ENCODE assay signal across 12 cellular contexts in genomic region chr4:173537628-173538147, GRCh38. TPM values are rescaled to one million over a fixed set of nuclear protein-coding genes. Genes with fewer than 3 reads are reported as not detected.
DNase-seq lines count a peak whose midpoint lies in the region; ATAC-seq, FAIRE-seq and TF ChIP-seq lines count a peak whose summit lies in the region.
"Had no signal": no experiment of that assay in that cellular context is flagged by ENCODE, and none has a peak within 500 bp of the region (broad histone marks: within the 10 kb centered on the region; RNA-seq: fewer than 3 reads in every experiment).

No MANE protein-coding gene starts in this region.

- peak in 1 of 2 donors; percentile 36 for ATAC-seq in naive B cell (ENCODE audit: low read depth in 2 of 2)
- no peak for ATAC-seq in mucosa of descending colon
- ATAC-seq in GM21423 (IDR thresholded peaks at IDR 0.05; ENCODE audit: unreplicated experiment): no peak

- intact Hi-C loops in breast epithelium (cut with DNase I; ENCODE audit: low total_unique reads) (no loop called here), mammary epithelial cell (cut with micrococcal nuclease) (no loop called here), endothelial cell of umbilical vein (cut with micrococcal nuclease) (no loop called here), vagina (cut with DNase I) (no loop called here), mucosa of descending colon (cut with DNase I, micrococcal nuclease) (no loop called here)

- TF ChIP-seq POLR2A in breast epithelium (IDR thresholded peaks at IDR 0.05) (no peak), endothelial cell of umbilical vein (IDR thresholded peaks at IDR 0.05; ENCODE audit: low read depth, low read length) (no peak), vagina (IDR thresholded peaks at IDR 0.05) (no peak)

- no peak overlapping the region for H3K27ac Mint-ChIP-seq in naive B cell

- H4K20me1 ChIP-seq in mammary epithelial cell (ENCODE audit: insufficient read depth, low read length): no peaks in the 10 kb centered on the region
- H4K20me1 ChIP-seq in endothelial cell of umbilical vein (replicated peaks; ENCODE audit: control insufficient read depth, extremely low read depth, insufficient read depth, low read length): no peaks in the 10 kb centered on the region

- no peaks in the 10 kb centered on the region for H3K4me1 ChIP-seq in breast epithelium
- H3K4me1 ChIP-seq in mammary epithelial cell (ENCODE audit: insufficient read depth, low read length): no peaks in the 10 kb centered on the region
- no peaks in the 10 kb centered on the region for H3K4me1 ChIP-seq in endothelial cell of umbilical vein (ENCODE audit: control insufficient read depth, extremely low read depth, insufficient read depth, low read length)
- peaks cover 9% of the 10 kb centered on the region for H3K4me1 ChIP-seq in vagina
- H3K4me1 ChIP-seq in mucosa of descending colon (ENCODE audit: low read depth): peaks cover 12% of the 10 kb centered on the region

- CTCF ChIA-PET in mammary epithelial cell (lab: Charles Lee; ENCODE audit: low non-redundant PET): no interaction called here
- CTCF ChIA-PET in endothelial cell of umbilical vein (lab: Charles Lee): no interaction called here
- CTCF ChIA-PET in HEK293T (lab: Yijun Ruan, JAX): no interaction called here

- FAIRE-seq in endothelial cell of umbilical vein (lab: Jason Lieb, UNC): no peak
- FAIRE-seq: GM12891 had no signal

- H3K27ac ChIP-seq in breast epithelium: peak overlapping the region in 1 of 2 donors; percentile 57
- no peak overlapping the region for H3K27ac ChIP-seq in mammary epithelial cell (ENCODE audit: insufficient read depth, low read depth, low read length)
- no peak overlapping the region for H3K27ac ChIP-seq in endothelial cell of umbilical vein (ENCODE audit: insufficient read depth, low read depth, low read length)
- peak overlapping the region; percentile 65 for H3K27ac ChIP-seq in vagina

- H3K36me3 Mint-ChIP-seq in naive B cell: peaks cover 5 to 30% of the 10 kb centered on the region in 2 donors

- H3K4me3 ChIP-seq in breast epithelium (peak overlapping the region; percentile 37 to 66 (median 50)), mammary epithelial cell (replicated peaks in 1 of 3; ENCODE audit: insufficient read depth in 1 of 3, low read depth in 2 of 3, low read length in 3 of 3) (no peak overlapping the region), endothelial cell of umbilical vein (replicated peaks in 1 of 3; ENCODE audit: insufficient read depth in 1 of 3, low read depth in 1 of 3, low read length in 3 of 3) (no peak overlapping the region), vagina (peak overlapping the region; percentile 39 to 45), mucosa of descending colon (no peak overlapping the region)
- H3K4me3 ChIP-seq: body of pancreas had no signal

- H3K27me3 ChIP-seq in breast epithelium (peaks cover 0 to 77% of the 10 kb centered on the region in 2 donors), mammary epithelial cell (ENCODE audit: insufficient read depth, low read length) (peaks cover 53% of the 10 kb centered on the region), endothelial cell of umbilical vein (ENCODE audit: control insufficient read depth in 2 of 2, insufficient read depth in 2 of 2, low read length in 2 of 2) (peaks cover 70 to 90% of the 10 kb centered on the region in 2 experiments), vagina (no peaks in the 10 kb centered on the region)
- H3K27me3 ChIP-seq: body of pancreas had no signal

- 47% methylated on average over 18 of the region's 20 CpGs for WGBS in mammary epithelial cell (ENCODE audit: low coverage, missing lambda C conversion rate)

- H3K79me2 ChIP-seq in mammary epithelial cell (ENCODE audit: insufficient read depth, low read length) (no peaks in the 10 kb centered on the region), endothelial cell of umbilical vein (ENCODE audit: control insufficient read depth, insufficient read depth, low read length) (no peaks in the 10 kb centered on the region)

- peaks cover 9 to 15% (median 11%) of the 10 kb centered on the region in 3 donors for H3K4me1 Mint-ChIP-seq in naive B cell

- peaks cover 76 to 79% (median 77%) of the 10 kb centered on the region in 3 donors for H3K27me3 Mint-ChIP-seq in naive B cell

- no peak overlapping the region for H3K9ac ChIP-seq in mammary epithelial cell (ENCODE audit: insufficient read depth, low read length)
- no peak overlapping the region for H3K9ac ChIP-seq in endothelial cell of umbilical vein (replicated peaks; ENCODE audit: extremely low read depth, insufficient read depth, low read length)

- H3K9me1 ChIP-seq in endothelial cell of umbilical vein (replicated peaks; ENCODE audit: control insufficient read depth, extremely low read depth, insufficient read depth, low read length): no peaks in the 10 kb centered on the region

- POLR2A ChIA-PET in endothelial cell of umbilical vein (lab: Charles Lee) (no interaction called here), HEK293T (lab: Yijun Ruan, JAX) (interaction anchor here (2.0 kb wide), 1 partner anchor 10 kb away, joined by 9 read pairs; no protein-coding TSS in a partner anchor)

- in situ Hi-C loops in mammary epithelial cell (cut with MboI; ENCODE audit: low sequenced_read_pairs in 2 of 2): no loop called here

- H2AFZ ChIP-seq in mammary epithelial cell (ENCODE audit: low read depth, low read length) (no peak overlapping the region), endothelial cell of umbilical vein (ENCODE audit: low read depth, low read length) (no peak overlapping the region)

- peak overlapping the region in 7 of 8 donors; percentile 26 to 85 (median 80) for H3K4me3 Mint-ChIP-seq in naive B cell

- DNase-seq in breast epithelium (ENCODE audit: low spot score in 2 of 2) (no peak), mammary epithelial cell (no peak), endothelial cell of umbilical vein (ENCODE audit: low read depth, low spot score) (no peak), naive B cell (no peak), vagina (ENCODE audit: extremely low spot score in 2 of 2) (no peak), mucosa of descending colon (no peak), HEK293T (ENCODE audit: extremely low spot score) (no peak)
- DNase-seq: activated CD4-positive, CD25-positive, alpha-beta regulatory T cell treated with anti-CD3 and anti-CD28 coated beads, Interleukin-2, amount 50 U/mL, for 72 hours; body of pancreas; hypothalamus had no signal

- BruUV-seq in mammary epithelial cell (replicated peaks; lab: Mats Ljungman, UMichigan) (no TSS peak), endothelial cell of umbilical vein (replicated peaks; lab: Mats Ljungman, UMichigan) (no TSS peak)

- H3K9me3 ChIP-seq in breast epithelium: no peaks in the 10 kb centered on the region
- no peaks in the 10 kb centered on the region for H3K9me3 ChIP-seq in mammary epithelial cell (replicated peaks; ENCODE audit: insufficient read depth, low read length)
- no peaks in the 10 kb centered on the region for H3K9me3 ChIP-seq in endothelial cell of umbilical vein (replicated peaks; ENCODE audit: control insufficient read depth, insufficient read depth, low read length)
- H3K9me3 ChIP-seq in vagina: no peaks in the 10 kb centered on the region
- H3K9me3 ChIP-seq in mucosa of descending colon: no peaks in the 10 kb centered on the region

- H3K36me3 ChIP-seq in breast epithelium (no peaks in the 10 kb centered on the region), mammary epithelial cell (ENCODE audit: insufficient read depth, low read length) (no peaks in the 10 kb centered on the region), endothelial cell of umbilical vein (ENCODE audit: control insufficient read depth in 2 of 2, extremely low read depth in 1 of 2, insufficient read depth in 2 of 2, low read length in 2 of 2) (no peaks in the 10 kb centered on the region), vagina (no peaks in the 10 kb centered on the region), mucosa of descending colon (ENCODE audit: low read depth) (no peaks in the 10 kb centered on the region)

- H3K9me3 Mint-ChIP-seq in naive B cell: peaks cover 0 to 27% (median 14%) of the 10 kb centered on the region in 7 donors

- TF ChIP-seq CTCF in breast epithelium (IDR thresholded peaks at IDR 0.05): no peak
- TF ChIP-seq CTCF in mammary epithelial cell (conservative IDR thresholded peaks at IDR 0.05 in 1 of 2, IDR thresholded peaks at IDR 0.05 in 1 of 2; ENCODE audit: extremely low read depth in 1 of 2, insufficient read depth in 1 of 2, low read depth in 1 of 2, low read length in 2 of 2): no peak
- TF ChIP-seq CTCF in endothelial cell of umbilical vein (IDR thresholded peaks at IDR 0.05; ENCODE audit: extremely low read depth in 1 of 2, insufficient read depth in 1 of 2, low read depth in 1 of 2, low read length in 2 of 2): no peak
- no peak for TF ChIP-seq CTCF in vagina (IDR thresholded peaks at IDR 0.05)
- TF ChIP-seq CTCF in mucosa of descending colon (IDR thresholded peaks at IDR 0.05): no peak

- H3K4me2 ChIP-seq in mammary epithelial cell (ENCODE audit: insufficient read depth, low read depth, low read length): no peak overlapping the region
- H3K4me2 ChIP-seq in endothelial cell of umbilical vein (ENCODE audit: insufficient read depth, low read length): no peak overlapping the region

- dilution Hi-C loops in mammary epithelial cell (cut with HindIII; ENCODE audit: low sequenced_read_pairs): no loop called here
- dilution Hi-C loops in endothelial cell of umbilical vein (cut with MboI; ENCODE audit: extremely low pct_ligation_motif_present, low sequenced_read_pairs): no loop called here

TF ChIP-seq in endothelial cell of umbilical vein, 7 proteins besides CTCF, POLR2A, EP300 and RAD21:
- TF ChIP-seq GATA2 (IDR thresholded peaks at IDR 0.05; ENCODE audit: insufficient read depth, insufficient read length, low read depth, low read length) (no peak), EZH2 (IDR thresholded peaks at IDR 0.05; ENCODE audit: borderline replicate concordance, low read depth, low read length, severe bottlenecking) (peak; percentile 69)

TF ChIP-seq in HEK293T, 16 proteins besides CTCF, POLR2A, EP300 and RAD21 (continues in another document):
- TF ChIP-seq FOXK2 (IDR thresholded peaks at IDR 0.05) (no peak), SUZ12 (IDR thresholded peaks at IDR 0.05) (no peak), ARNT (IDR thresholded peaks at IDR 0.05) (no peak), SP1 (IDR thresholded peaks at IDR 0.05) (no peak)

RNA-seq across cellular contexts. Expression of gene HAND2, which starts 7.7 kb away (rescaled TPM):
- total RNA-seq in breast epithelium (10 to 100 TPM; 10.5 to 29.6 (median 12.8) TPM), mammary epithelial cell (not detected), endothelial cell of umbilical vein (not detected in 2 replicates), vagina (26.0 TPM), mucosa of descending colon (100 to 1,000 TPM in 1 of 3 donors, 10 to 100 TPM in 1, 1 to 10 TPM in 1; 3.3 to 175 (median 11.8) TPM)
- polyA plus RNA-seq in mammary epithelial cell (not detected), endothelial cell of umbilical vein (not detected in 2 replicates), naive B cell (ENCODE audit: low read depth in 6 of 6) (not detected)
- polyA minus RNA-seq in mammary epithelial cell (not detected), endothelial cell of umbilical vein (not detected in 2 replicates)
- polyA plus RNA-seq in endothelial cell of umbilical vein (2011; cell fraction: cytosol; rRNA removed): not detected in 2 replicates
- polyA plus RNA-seq in endothelial cell of umbilical vein (2011; cell fraction: nucleus; rRNA removed): not detected in 2 replicates
- polyA plus RNA-seq in endothelial cell of umbilical vein (2012): not detected in 2 replicates
- not detected for polyA minus RNA-seq in endothelial cell of umbilical vein (2011; cell fraction: cytosol; rRNA and poly(A)+ RNA removed)
- polyA minus RNA-seq in endothelial cell of umbilical vein (2011; cell fraction: nucleus; rRNA and poly(A)+ RNA removed): not detected in 2 replicates

Comparison
In these comparisons a context has a peak if more than half of its experiments do, and no peak if none do; other contexts are left out.
1. H3K4me3 ChIP-seq: peak in breast epithelium (3 of 3) and vagina (2 of 2); none in mammary epithelial cell (0 of 3), endothelial cell of umbilical vein (0 of 3) and mucosa of descending colon (single experiment).